1 cellular context compared by ENCODE assay signal in the genomic region with DNA sequence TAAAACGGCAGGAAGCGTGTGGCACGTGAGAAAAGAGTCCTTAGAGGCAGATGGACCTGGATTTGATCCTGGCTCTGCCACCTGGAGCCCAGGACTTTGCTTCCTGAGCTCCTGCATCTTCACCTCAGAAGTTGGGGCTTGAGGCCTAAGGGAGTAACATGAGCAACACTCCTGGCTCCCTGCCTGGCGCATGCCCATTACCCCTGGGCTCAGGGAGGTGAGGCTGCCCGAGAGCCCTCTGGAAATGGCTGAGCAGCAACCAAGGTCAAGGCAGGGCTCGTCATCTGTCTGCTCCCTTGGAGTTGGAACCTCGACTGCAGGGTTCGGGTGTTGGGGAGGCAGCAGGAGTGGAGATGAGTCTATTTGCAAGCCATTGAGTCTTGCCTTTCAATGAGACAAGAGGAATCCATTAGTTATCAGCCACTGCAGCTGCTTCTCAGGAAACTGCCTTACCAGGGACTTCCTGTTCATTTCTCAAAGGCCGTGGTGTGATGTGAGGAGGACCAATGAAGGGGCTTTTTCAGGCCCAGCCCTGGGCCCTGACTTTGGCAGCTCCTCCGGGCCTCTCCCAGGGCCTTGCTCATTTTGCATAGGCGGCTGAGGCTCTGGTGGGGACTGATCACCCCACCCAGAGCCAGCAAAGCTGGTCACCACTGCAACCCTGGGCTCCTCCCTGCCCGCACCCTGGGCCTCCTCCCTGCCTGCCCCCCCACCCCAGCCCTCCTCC.
TF ChIP-seq lines count a peak whose summit lies in the region.

No MANE protein-coding gene starts in this region.

TF ChIP-seq in K562, 482 proteins besides CTCF, POLR2A, EP300 and RAD21 (continued from another document and continues in another):
- TF ChIP-seq SRF (CRISPR knock-in tag; IDR thresholded peaks at IDR 0.05) (peak in 1 of 2 experiments; percentile 86; a peak in 2 of 4 replicates), ZKSCAN1 (IDR thresholded peaks at IDR 0.05; ENCODE audit: low read depth, low read length) (peak; percentile 37; the same call in 1 of the 2 replicates), ZNF639 (CRISPR knock-in tag; conservative IDR thresholded peaks at IDR 0.05 in 1 of 2, IDR thresholded peaks at IDR 0.05 in 1 of 2) (peak in 1 of 2 experiments; percentile 85; a peak in 2 of 4 replicates), ZBTB9 (CRISPR knock-in tag; IDR thresholded peaks at IDR 0.05) (peak; percentile 86), CBFA2T2 (conservative IDR thresholded peaks at IDR 0.05) (peak; percentile 75), NR2C1 (IDR thresholded peaks at IDR 0.05) (no peak), NR2C1 (tag; IDR thresholded peaks at IDR 0.05) (peak; percentile 55), ZNF707 (CRISPR knock-in tag; conservative IDR thresholded peaks at IDR 0.05) (no peak), ELF2 (CRISPR knock-in tag; IDR thresholded peaks at IDR 0.05) (peak; percentile 54; the same call in 1 of the 2 replicates), ETV5 (CRISPR knock-in tag; IDR thresholded peaks at IDR 0.05; ENCODE audit: low read depth) (peak; percentile 96), IFI16 (CRISPR knock-in tag; IDR thresholded peaks at IDR 0.05) (no peak), ZNF408 (CRISPR knock-in tag; IDR thresholded peaks at IDR 0.05; ENCODE audit: low read depth) (no peak), PHB2 (IDR thresholded peaks at IDR 0.05; ENCODE audit: low read depth) (peak; percentile 56; the same call in 1 of the 2 replicates), SIN3B (IDR thresholded peaks at IDR 0.05; ENCODE audit: low read depth) (no peak), NR2C2 (CRISPR knock-in tag; IDR thresholded peaks at IDR 0.05) (no peak), NR2C2 (tag; IDR thresholded peaks at IDR 0.05) (peak; percentile 73; the same call in 1 of the 2 replicates), SRSF7 (optimal IDR thresholded peaks at IDR 0.05; ENCODE audit: low read depth, low read length) (no peak), CBX3 (IDR thresholded peaks at IDR 0.05; ENCODE audit: borderline replicate concordance in 1 of 2, low read length in 2 of 2) (peak in 1 of 2 experiments; percentile 60; a peak in 1 of 3 replicates), RNF219 (CRISPR knock-in tag; IDR thresholded peaks at IDR 0.05) (peak; percentile 52; the same call in 1 of the 2 replicates), TFAM (CRISPR knock-in tag; conservative IDR thresholded peaks at IDR 0.05) (no peak), ZFP36 (IDR thresholded peaks at IDR 0.05; ENCODE audit: low read depth, low read length, partially characterized antibody) (peak; percentile 8), MAFK (IDR thresholded peaks at IDR 0.05; ENCODE audit: low read length) (0 out of 2 replicates have a peak, but pooled peaks have one; percentile 24), RB1 (IDR thresholded peaks at IDR 0.05; ENCODE audit: low read depth) (no peak), U2AF1 (optimal IDR thresholded peaks at IDR 0.05; ENCODE audit: low read depth, low read length) (no peak), NCOR1 (IDR thresholded peaks at IDR 0.05) (peak; percentile 75), GTF2E2 (tag; IDR thresholded peaks at IDR 0.05) (no peak), ELK1 (CRISPR knock-in tag; IDR thresholded peaks at IDR 0.05) (no peak), GABPA (tag; conservative IDR thresholded peaks at IDR 0.05; ENCODE audit: low read depth) (peak; percentile 77), ZNF830 (CRISPR knock-in tag; IDR thresholded peaks at IDR 0.05) (no peak), ZNF507 (tag; conservative IDR thresholded peaks at IDR 0.05) (no peak), RBFOX2 (IDR thresholded peaks at IDR 0.05; ENCODE audit: low read depth, low read length) (peak; percentile 79), CAMTA2 (CRISPR knock-in tag; conservative IDR thresholded peaks at IDR 0.05) (no peak), ELF4 (CRISPR knock-in tag; IDR thresholded peaks at IDR 0.05) (no peak), RBM25 (IDR thresholded peaks at IDR 0.05; ENCODE audit: low read depth, low read length, severe bottlenecking) (no peak), SMAD4 (CRISPR knock-in tag; conservative IDR thresholded peaks at IDR 0.05) (peak; percentile 91), ZNF263 (CRISPR knock-in tag; IDR thresholded peaks at IDR 0.05; ENCODE audit: borderline replicate concordance) (peak; percentile 98), SMARCA5 (IDR thresholded peaks at IDR 0.05) (peak; percentile 67; the same call in 1 of the 2 replicates), ZSCAN32 (CRISPR knock-in tag; IDR thresholded peaks at IDR 0.05) (no peak), DMBX1 (CRISPR knock-in tag; IDR thresholded peaks at IDR 0.05; ENCODE audit: borderline replicate concordance) (peak; percentile 85), YBX1 (IDR thresholded peaks at IDR 0.05) (no peak), TOE1 (IDR thresholded peaks at IDR 0.05; ENCODE audit: borderline replicate concordance) (0 out of 2 replicates have a peak, but pooled peaks have one; percentile 18), TOE1 (CRISPR knock-in tag; IDR thresholded peaks at IDR 0.05; ENCODE audit: borderline replicate concordance, low read depth) (no peak), KAT2B (IDR thresholded peaks at IDR 0.05; ENCODE audit: low read depth, low read length) (no peak), CCNT2 (IDR thresholded peaks at IDR 0.05; ENCODE audit: borderline replicate concordance, extremely low read depth, insufficient read length, low read depth, low read length) (peak; percentile 47), ATF1 (CRISPR knock-in tag; IDR thresholded peaks at IDR 0.05) (no peak), ATF1 (tag; IDR thresholded peaks at IDR 0.05) (0 out of 2 replicates have a peak, but pooled peaks have one; percentile 43), RAD51 (IDR thresholded peaks at IDR 0.05; ENCODE audit: borderline replicate concordance, low read depth) (no peak; the same call in 1 of the 2 replicates), NBN (IDR thresholded peaks at IDR 0.05; ENCODE audit: low read depth) (no peak), KLF10 (CRISPR knock-in tag; IDR thresholded peaks at IDR 0.05) (no peak), E4F1 (CRISPR knock-in tag; IDR thresholded peaks at IDR 0.05; ENCODE audit: borderline replicate concordance) (no peak), ESRRA (IDR thresholded peaks at IDR 0.05; ENCODE audit: borderline replicate concordance, low read depth) (no peak; the same call in 1 of the 2 replicates), ZNF311 (CRISPR knock-in tag; IDR thresholded peaks at IDR 0.05) (peak; percentile 87), HMG20B (CRISPR knock-in tag; IDR thresholded peaks at IDR 0.05) (no peak)
- TF ChIP-seq, protein P1, sequence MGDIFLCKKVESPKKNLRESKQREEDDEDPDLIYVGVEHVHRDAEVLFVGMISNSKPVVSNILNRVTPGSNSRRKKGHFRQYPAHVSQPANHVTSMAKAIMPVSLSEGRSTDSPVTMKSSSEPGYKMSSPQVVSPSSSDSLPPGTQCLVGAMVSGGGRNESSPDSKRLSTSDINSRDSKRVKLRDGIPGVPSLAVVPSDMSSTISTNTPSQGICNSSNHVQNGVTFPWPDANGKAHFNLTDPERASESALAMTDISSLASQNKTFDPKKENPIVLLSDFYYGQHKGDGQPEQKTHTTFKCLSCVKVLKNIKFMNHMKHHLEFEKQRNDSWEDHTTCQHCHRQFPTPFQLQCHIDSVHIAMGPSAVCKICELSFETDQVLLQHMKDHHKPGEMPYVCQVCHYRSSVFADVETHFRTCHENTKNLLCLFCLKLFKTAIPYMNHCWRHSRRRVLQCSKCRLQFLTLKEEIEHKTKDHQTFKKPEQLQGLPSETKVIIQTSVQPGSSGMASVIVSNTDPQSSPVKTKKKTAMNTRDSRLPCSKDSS (IDR thresholded peaks at IDR 0.05; ENCODE audit: low read depth, partially characterized antibody): no peak
- TF ChIP-seq, protein P2, sequence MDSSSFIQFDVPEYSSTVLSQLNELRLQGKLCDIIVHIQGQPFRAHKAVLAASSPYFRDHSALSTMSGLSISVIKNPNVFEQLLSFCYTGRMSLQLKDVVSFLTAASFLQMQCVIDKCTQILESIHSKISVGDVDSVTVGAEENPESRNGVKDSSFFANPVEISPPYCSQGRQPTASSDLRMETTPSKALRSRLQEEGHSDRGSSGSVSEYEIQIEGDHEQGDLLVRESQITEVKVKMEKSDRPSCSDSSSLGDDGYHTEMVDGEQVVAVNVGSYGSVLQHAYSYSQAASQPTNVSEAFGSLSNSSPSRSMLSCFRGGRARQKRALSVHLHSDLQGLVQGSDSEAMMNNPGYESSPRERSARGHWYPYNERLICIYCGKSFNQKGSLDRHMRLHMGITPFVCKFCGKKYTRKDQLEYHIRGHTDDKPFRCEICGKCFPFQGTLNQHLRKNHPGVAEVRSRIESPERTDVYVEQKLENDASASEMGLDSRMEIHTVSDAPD (CRISPR knock-in tag; IDR thresholded peaks at IDR 0.05): no peak
- TF ChIP-seq, protein P3, sequence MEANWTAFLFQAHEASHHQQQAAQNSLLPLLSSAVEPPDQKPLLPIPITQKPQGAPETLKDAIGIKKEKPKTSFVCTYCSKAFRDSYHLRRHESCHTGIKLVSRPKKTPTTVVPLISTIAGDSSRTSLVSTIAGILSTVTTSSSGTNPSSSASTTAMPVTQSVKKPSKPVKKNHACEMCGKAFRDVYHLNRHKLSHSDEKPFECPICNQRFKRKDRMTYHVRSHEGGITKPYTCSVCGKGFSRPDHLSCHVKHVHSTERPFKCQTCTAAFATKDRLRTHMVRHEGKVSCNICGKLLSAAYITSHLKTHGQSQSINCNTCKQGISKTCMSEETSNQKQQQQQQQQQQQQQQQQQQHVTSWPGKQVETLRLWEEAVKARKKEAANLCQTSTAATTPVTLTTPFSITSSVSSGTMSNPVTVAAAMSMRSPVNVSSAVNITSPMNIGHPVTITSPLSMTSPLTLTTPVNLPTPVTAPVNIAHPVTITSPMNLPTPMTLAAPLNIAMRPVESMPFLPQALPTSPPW (CRISPR knock-in tag; IDR thresholded peaks at IDR 0.05): peak; percentile 97
- TF ChIP-seq, protein P4, sequence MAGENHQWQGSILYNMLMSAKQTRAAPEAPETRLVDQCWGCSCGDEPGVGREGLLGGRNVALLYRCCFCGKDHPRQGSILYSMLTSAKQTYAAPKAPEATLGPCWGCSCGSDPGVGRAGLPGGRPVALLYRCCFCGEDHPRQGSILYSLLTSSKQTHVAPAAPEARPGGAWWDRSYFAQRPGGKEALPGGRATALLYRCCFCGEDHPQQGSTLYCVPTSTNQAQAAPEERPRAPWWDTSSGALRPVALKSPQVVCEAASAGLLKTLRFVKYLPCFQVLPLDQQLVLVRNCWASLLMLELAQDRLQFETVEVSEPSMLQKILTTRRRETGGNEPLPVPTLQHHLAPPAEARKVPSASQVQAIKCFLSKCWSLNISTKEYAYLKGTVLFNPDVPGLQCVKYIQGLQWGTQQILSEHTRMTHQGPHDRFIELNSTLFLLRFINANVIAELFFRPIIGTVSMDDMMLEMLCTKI (IDR thresholded peaks at IDR 0.05; ENCODE audit: partially characterized antibody): no peak
